15 cellular contexts compared by ENCODE assay signal in genomic region chr17:58314706-58315015, GRCh38. TPM values are rescaled to one million over a fixed set of nuclear protein-coding genes. Genes with fewer than 3 reads are reported as not detected.
"Had no signal": no experiment of that assay in that cellular context is flagged by ENCODE, and none has a peak within 500 bp of the region (broad histone marks: within the 10 kb centered on the region; RNA-seq: fewer than 3 reads in every experiment).

No MANE protein-coding gene starts in this region.

- H3K27ac Mint-ChIP-seq: activated naive CD4-positive, alpha-beta T cell treated with anti-CD3 and anti-CD28 coated beads, Interleukin-2, amount 50 U/mL, for 24 hours; memory B cell; progenitor cell of endocrine pancreas; stimulated activated naive CD8-positive, alpha-beta T cell treated with anti-CD3 and anti-CD28 coated beads, Interleukin-15, Interleukin-2, amounts not matched to agents 100 ng/mL and 50 ng/mL, for 24 hours; type B pancreatic cell had no signal

- H3K36me3 ChIP-seq: cardiac muscle cell, right atrium auricular region had no signal

- H3K4me3 Mint-ChIP-seq: activated naive CD4-positive, alpha-beta T cell treated with anti-CD3 and anti-CD28 coated beads, Interleukin-2, amount 50 U/mL, for 24 hours; memory B cell; naive thymus-derived CD8-positive, alpha-beta T cell; stimulated activated naive CD8-positive, alpha-beta T cell treated with anti-CD3 and anti-CD28 coated beads, Interleukin-15, Interleukin-2, amounts not matched to agents 100 ng/mL and 50 ng/mL, for 24 hours; type B pancreatic cell had no signal

- H3K27me3 Mint-ChIP-seq: activated naive CD4-positive, alpha-beta T cell treated with anti-CD3 and anti-CD28 coated beads, Interleukin-2, amount 50 U/mL, for 24 hours; memory B cell; naive thymus-derived CD8-positive, alpha-beta T cell; progenitor cell of endocrine pancreas; stimulated activated naive CD8-positive, alpha-beta T cell treated with anti-CD3 and anti-CD28 coated beads, Interleukin-15, Interleukin-2, amounts not matched to agents 100 ng/mL and 50 ng/mL, for 24 hours had no signal

- H3K4me3 ChIP-seq: cardiac muscle cell, right atrium auricular region, skin epidermis had no signal

- H3K27ac ChIP-seq: cardiac muscle cell, right atrium auricular region, skin epidermis had no signal

- H3K9me3 Mint-ChIP-seq: activated naive CD4-positive, alpha-beta T cell treated with anti-CD3 and anti-CD28 coated beads, Interleukin-2, amount 50 U/mL, for 24 hours; memory B cell; naive thymus-derived CD8-positive, alpha-beta T cell; stimulated activated naive CD8-positive, alpha-beta T cell treated with anti-CD3 and anti-CD28 coated beads, Interleukin-15, Interleukin-2, amounts not matched to agents 100 ng/mL and 50 ng/mL, for 24 hours; type B pancreatic cell had no signal

- H3K27me3 ChIP-seq: cardiac muscle cell, right atrium auricular region had no signal

- H3K9me3 ChIP-seq: right atrium auricular region had no signal

- H3K36me3 Mint-ChIP-seq: activated naive CD4-positive, alpha-beta T cell treated with anti-CD3 and anti-CD28 coated beads, Interleukin-2, amount 50 U/mL, for 24 hours; memory B cell; type B pancreatic cell had no signal

- ATAC-seq: left ventricle myocardium superior; naive thymus-derived CD8-positive, alpha-beta T cell had no signal

- DNase-seq: hippocampal formation; kidney glomerular epithelial cell; naive thymus-derived CD8-positive, alpha-beta T cell; stimulated activated CD4-positive, alpha-beta T cell treated with anti-CD3 and anti-CD28 coated beads, Interleukin-15, amount 100 ng/mL, for 24 hours; T1000 had no signal

- H3K4me1 ChIP-seq: right atrium auricular region had no signal

RNA-seq across cellular contexts. Expression of gene TSPOAP1, which starts 13.9 kb away (rescaled TPM):
- total RNA-seq: dermis microvascular lymphatic vessel endothelial cell had no signal

RNA-seq across cellular contexts. Expression of gene MPO, which starts 33.9 kb away (rescaled TPM):
- total RNA-seq: cardiac muscle cell; dermis microvascular lymphatic vessel endothelial cell; naive thymus-derived CD8-positive, alpha-beta T cell; progenitor cell of endocrine pancreas had no signal
- polyA plus RNA-seq: cardiac muscle cell; naive thymus-derived CD8-positive, alpha-beta T cell had no signal
